Comparison of ENCODE assay signal across 10 cellular contexts in the genomic region with DNA sequence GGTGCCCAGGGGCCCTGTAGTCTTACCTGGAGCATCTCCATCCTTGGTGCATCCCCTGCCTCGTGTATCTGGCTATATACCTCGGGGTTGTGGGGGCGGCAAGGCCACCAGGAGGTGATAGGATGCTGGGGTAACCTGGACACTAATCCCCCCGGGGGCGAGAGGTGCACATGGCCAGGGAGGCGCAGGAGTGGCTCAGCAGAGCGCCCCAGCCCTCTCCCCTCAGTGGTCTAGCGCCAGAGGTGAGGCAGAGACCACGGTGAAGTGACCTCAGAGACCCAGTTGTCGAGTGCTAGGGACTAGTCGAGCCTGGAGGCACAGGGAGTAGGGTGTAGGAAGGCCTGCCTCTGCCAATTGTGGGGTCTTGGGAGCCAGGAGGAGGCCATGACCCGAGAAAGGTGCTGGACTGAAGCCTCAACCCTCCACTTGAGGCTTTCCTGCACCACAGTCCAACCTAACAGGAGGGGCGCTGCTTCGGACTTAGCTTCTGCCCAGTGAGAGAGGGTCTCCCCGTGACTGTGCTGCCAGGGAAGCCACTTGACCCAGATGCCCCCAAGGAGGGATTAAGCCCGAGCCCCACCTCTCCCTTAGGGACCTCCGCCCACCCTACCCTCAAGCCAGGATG. TPM values are rescaled to one million over a fixed set of nuclear protein-coding genes. Genes with fewer than 3 reads are reported as not detected.
A peak's percentile ranks its signal among the peaks of the same experiment; 100 is the strongest.
DNase-seq lines count a peak whose midpoint lies in the region; ATAC-seq and TF ChIP-seq lines count a peak whose summit lies in the region.
"Had no signal": no experiment of that assay in that cellular context is flagged by ENCODE, and none has a peak within 500 bp of the region (broad histone marks: within the 10 kb centered on the region; RNA-seq: fewer than 3 reads in every experiment).

A gene (minus strand): TSS at position 51 of the 625 bp plus-strand sequence. CDS start 10 bp downstream, at position 41.

- H2BK120ac ChIP-seq in mesendoderm (ENCODE audit: low read depth, low read length) = no peak within 1 kb of the TSS

- H3K27ac ChIP-seq in right atrium auricular region = peak within 1 kb of the TSS in 1 of 2 donors; percentile 3
- H3K27ac ChIP-seq in mesendoderm (ENCODE audit: low read depth, low read length) = no peak within 1 kb of the TSS
- H3K27ac ChIP-seq in vagina = no peak within 1 kb of the TSS
- H3K27ac ChIP-seq: thyroid gland had no signal

- no peak within 1 kb of the TSS for H4K8ac ChIP-seq in mesendoderm (ENCODE audit: low read depth, low read length)

- WGBS in mesendoderm (ENCODE audit: extremely low coverage, insufficient coverage, low lambda C conversion rate) = no CpG with 5 or more reads among the region's 17 CpGs

- H3K18ac ChIP-seq in mesendoderm (ENCODE audit: low read length) = no peak within 1 kb of the TSS

- no peak for TF ChIP-seq POLR2A in vagina (IDR thresholded peaks at IDR 0.05)

- intact Hi-C loops in Right ventricle myocardium inferior (cut with DNase I) = loop anchor here (5.0 kb wide), 1 partner anchor 70 kb away; a partner anchor contains a TSS
- intact Hi-C loops in vagina (cut with DNase I) = no loop called here

- H3K9ac ChIP-seq in mesendoderm (ENCODE audit: low read length) = peak within 1 kb of the TSS; percentile 57

- no peaks in the 10 kb centered on the region for H3K79me1 ChIP-seq in mesendoderm (ENCODE audit: low read length)

- H3K79me2 ChIP-seq in mesendoderm (ENCODE audit: control insufficient read depth, insufficient read depth, low read length) = no peaks in the 10 kb centered on the region

- no peaks in the 10 kb centered on the region for H3K9me3 ChIP-seq in right atrium auricular region
- H3K9me3 ChIP-seq in vagina = no peaks in the 10 kb centered on the region
- H3K9me3 ChIP-seq: thyroid gland had no signal

- H3K23ac ChIP-seq in mesendoderm (ENCODE audit: low read length) = no peak within 1 kb of the TSS

- no peak within 1 kb of the TSS for H4K5ac ChIP-seq in mesendoderm (ENCODE audit: low read length)

- no peak within 1 kb of the TSS for H2BK15ac ChIP-seq in mesendoderm (replicated peaks; ENCODE audit: low read depth)

- peaks cover 0 to 4% (median 0%) of the 10 kb centered on the region in 5 experiments for H3K9me3 Mint-ChIP-seq in brain

- no peak for TF ChIP-seq CTCF in right atrium auricular region (IDR thresholded peaks at IDR 0.05)
- TF ChIP-seq CTCF in brain (conservative IDR thresholded peaks at IDR 0.05) = no peak
- no peak for TF ChIP-seq CTCF in vagina (IDR thresholded peaks at IDR 0.05)

- H2BK5ac ChIP-seq in mesendoderm (ENCODE audit: low read length) = no peak within 1 kb of the TSS

- H3K56ac ChIP-seq in mesendoderm (ENCODE audit: low read length) = peak within 1 kb of the TSS; percentile 58

- H3K4ac ChIP-seq in mesendoderm (ENCODE audit: low read depth, low read length) = no peak within 1 kb of the TSS

- no peak within 1 kb of the TSS for H2AK5ac ChIP-seq in mesendoderm (ENCODE audit: low read length)

- peaks cover 6% of the 10 kb centered on the region for H3K4me1 Mint-ChIP-seq in brain

- peak within 1 kb of the TSS; percentile 44 for H3K4me2 ChIP-seq in mesendoderm (ENCODE audit: low read length)

- H3K36me3 ChIP-seq in right atrium auricular region (peaks cover 17% of the 10 kb centered on the region), mesendoderm (ENCODE audit: control insufficient read depth, insufficient read depth, low read length) (no peaks in the 10 kb centered on the region), vagina (peaks cover 0 to 19% of the 10 kb centered on the region in 2 donors)

- H3K27ac Mint-ChIP-seq in brain = no peak within 1 kb of the TSS

- no peak for DNase-seq in right atrium auricular region (ENCODE audit: low spot score)
- no peak for DNase-seq in Right ventricle myocardium inferior (ENCODE audit: missing footprints)
- no peak for DNase-seq in mesendoderm
- DNase-seq in vagina (ENCODE audit: extremely low spot score in 2 of 2) = no peak
- DNase-seq in epidermal melanocyte (ENCODE audit: insufficient read length, low spot score) = no peak
- DNase-seq in GM19240 (ENCODE audit: insufficient read length, low spot score) = no peak
- no peak for DNase-seq in SKM-1 (lab: John Stamatoyannopoulos, UW; ENCODE audit: unreplicated experiment)
- DNase-seq: T1000 had no signal

- H3K4me3 Mint-ChIP-seq in brain = peak within 1 kb of the TSS in 3 of 5 experiments; percentile 24 to 55 (median 49)

- H3K36me3 Mint-ChIP-seq in brain = peaks cover 29% of the 10 kb centered on the region

- H3K27me3 ChIP-seq in right atrium auricular region (no peaks in the 10 kb centered on the region), mesendoderm (ENCODE audit: insufficient read depth, low read length, poor library complexity) (no peaks in the 10 kb centered on the region), vagina (peaks cover 6% of the 10 kb centered on the region)
- H3K27me3 ChIP-seq: thyroid gland had no signal

- H3K4me1 ChIP-seq in right atrium auricular region (peaks cover 0 to 27% of the 10 kb centered on the region in 2 donors), mesendoderm (ENCODE audit: control insufficient read depth, low read depth, low read length) (no peaks in the 10 kb centered on the region), vagina (peaks cover 26% of the 10 kb centered on the region)

- H3K4me3 ChIP-seq in right atrium auricular region (peak within 1 kb of the TSS; percentile 36 to 55), mesendoderm (ENCODE audit: low read length) (no peak within 1 kb of the TSS), vagina (peak within 1 kb of the TSS; percentile 44 to 45)

- H3K27me3 Mint-ChIP-seq in brain = peaks cover 40% of the 10 kb centered on the region

- ATAC-seq in Right ventricle myocardium inferior = no peak

RNA-seq across cellular contexts. Expression of the gene that starts here (rescaled TPM):
- total RNA-seq in right atrium auricular region (not detected), Right ventricle myocardium inferior (not detected), vagina (not detected)
- polyA plus RNA-seq in brain (ENCODE audit: insufficient read depth, low read depth, low replicate concordance) = not detected
- polyA plus RNA-seq in mesendoderm (2013, experiment 1 of 2) = not detected
- polyA plus RNA-seq in mesendoderm (2013, experiment 2 of 2) = not detected
- total RNA-seq: thyroid gland had no signal
